In genomic region chr7:139494835-139495568, GRCh38 we compare ENCODE assay signal across 8 cellular contexts. TPM values are rescaled to one million over a fixed set of nuclear protein-coding genes. Genes with fewer than 3 reads are reported as not detected.
DNase-seq lines count a peak whose midpoint lies in the region; ATAC-seq and TF ChIP-seq lines count a peak whose summit lies in the region.

No MANE protein-coding gene starts in this region.

- no peaks in the 10 kb centered on the region for H3K4me1 ChIP-seq in SJCRH30

- H3K4me3 Mint-ChIP-seq in T-helper 17 cell: no peak overlapping the region

- H3K9me3 ChIP-seq in T-helper 17 cell (ENCODE audit: control insufficient read depth, low read length, poor library complexity, severe bottlenecking) (no peaks in the 10 kb centered on the region), SJCRH30 (replicated peaks) (no peaks in the 10 kb centered on the region)

- no peak overlapping the region for H3K4me3 ChIP-seq in coronary artery
- no peak overlapping the region for H3K4me3 ChIP-seq in SJCRH30

- ATAC-seq in GM18909 (IDR thresholded peaks at IDR 0.05; ENCODE audit: poor library complexity, unreplicated experiment): peak; percentile 79
- peak; percentile 77 for ATAC-seq in HG03039 (IDR thresholded peaks at IDR 0.05; ENCODE audit: unreplicated experiment)
- no peak for ATAC-seq in T-helper 17 cell

- no peak for TF ChIP-seq CTCF in coronary artery (IDR thresholded peaks at IDR 0.05)

- no peak overlapping the region for H3K27ac ChIP-seq in coronary artery
- no peak overlapping the region for H3K27ac ChIP-seq in SJCRH30

- H3K27me3 ChIP-seq in SJCRH30: no peaks in the 10 kb centered on the region; the same call in 1 of the 2 replicates

- H3K27me3 Mint-ChIP-seq in T-helper 17 cell: peaks cover 7% of the 10 kb centered on the region

- no peaks in the 10 kb centered on the region for H3K36me3 Mint-ChIP-seq in T-helper 17 cell (ENCODE audit: low read depth)

- H3K36me3 ChIP-seq in SJCRH30: no peaks in the 10 kb centered on the region

- peaks cover 4% of the 10 kb centered on the region for H3K4me1 Mint-ChIP-seq in T-helper 17 cell

- H3K27ac Mint-ChIP-seq in T-helper 17 cell: peak overlapping the region; percentile 43

- DNase-seq in DMS153 treated with DMSO at 0.1 percent for 48 hours (lab: John Stamatoyannopoulos, UW; ENCODE audit: unreplicated experiment) (peak; percentile 38), T-helper 17 cell (no peak), NCI-H2029 (lab: John Stamatoyannopoulos, UW) (no peak), coronary artery (ENCODE audit: low spot score) (no peak), SJCRH30 (no peak), NCI-H2196 treated with DMSO at 0.1 percent for 48 hours (lab: John Stamatoyannopoulos, UW; ENCODE audit: unreplicated experiment) (no peak)

RNA-seq across cellular contexts. Expression of gene KLRG2, which starts 11.5 kb away (rescaled TPM):
- total RNA-seq in T-helper 17 cell: not detected
- total RNA-seq in SJCRH30 (2014; rRNA removed; shearing (Covaris generic)): 0.06 TPM in 1 of 2 replicates, not detected in the other

RNA-seq across cellular contexts. Expression of gene CLEC2L, which starts 28.5 kb away (rescaled TPM):
- 1 to 10 TPM in 1 of 2 donors, not detected in 1; 2.6 TPM for total RNA-seq in T-helper 17 cell
- total RNA-seq in SJCRH30 (2014; rRNA removed; shearing (Covaris generic)): not detected in 2 replicates
